In genomic region chr11:43311791-43312607, GRCh38 we compare ENCODE assay signal across 8 cellular contexts. TPM values are rescaled to one million over a fixed set of nuclear protein-coding genes. Genes with fewer than 3 reads are reported as not detected.
A peak's percentile ranks its signal among the peaks of the same experiment; 100 is the strongest.
DNase-seq lines count a peak whose midpoint lies in the region; ATAC-seq and TF ChIP-seq lines count a peak whose summit lies in the region.

Gene API5, plus strand, starts transcription at chr11:43311996. Its CDS starts 132 bp downstream, at chr11:43312128.

- H3K9me3 ChIP-seq in esophagus (ENCODE audit: control insufficient read depth in 2 of 2, insufficient read depth in 1 of 2, low read depth in 1 of 2, low read length in 1 of 2) (no peaks in the 10 kb centered on the region), mucosa of stomach (ENCODE audit: control insufficient read depth, low read length) (no peaks in the 10 kb centered on the region)

- DNase-seq in DMS79 treated with DMSO at 0.1 percent for 48 hours (lab: John Stamatoyannopoulos, UW), result peak; percentile 93
- DNase-seq in KG1 (lab: John Stamatoyannopoulos, UW), result peak; percentile 82
- DNase-seq in activated T-cell treated with anti-CD3 and anti-CD28 coated beads, Interleukin-2, amount 50 U/mL, for 24 hours, result peak; percentile 93
- peak; percentile 84 to 85 for DNase-seq in stimulated activated CD8-positive, alpha-beta memory T cell treated with anti-CD3 and anti-CD28 coated beads, Interleukin-7, amount 100 ng/mL, for 1 hour (ENCODE audit: low read depth in 2 of 2)

- peak within 1 kb of the TSS; percentile 82 to 92 for H3K27ac ChIP-seq in esophagus (ENCODE audit: low read depth in 2 of 2, low read length in 1 of 2)

- peak within 1 kb of the TSS; percentile 95 for H3K27ac Mint-ChIP-seq in activated T-cell treated with anti-CD3 and anti-CD28 coated beads, Interleukin-2, amount 50 U/mL, for 24 hours

- peak within 1 kb of the TSS; percentile 98 for H3K4me3 Mint-ChIP-seq in activated T-cell treated with anti-CD3 and anti-CD28 coated beads, Interleukin-2, amount 50 U/mL, for 24 hours

- H3K9me3 Mint-ChIP-seq in activated T-cell treated with anti-CD3 and anti-CD28 coated beads, Interleukin-2, amount 50 U/mL, for 24 hours, result no peaks in the 10 kb centered on the region

- peak within 1 kb of the TSS; percentile 89 for H3K9ac ChIP-seq in mucosa of stomach (ENCODE audit: low read length)

- H3K27me3 ChIP-seq in esophagus (ENCODE audit: control insufficient read depth in 1 of 2, insufficient read depth in 2 of 2, low read length in 2 of 2), result no peaks in the 10 kb centered on the region
- H3K27me3 ChIP-seq in mucosa of stomach (ENCODE audit: control insufficient read depth, insufficient read depth, low read length), result no peaks in the 10 kb centered on the region

- ATAC-seq in GM21723 (IDR thresholded peaks at IDR 0.05; ENCODE audit: unreplicated experiment), result peak; percentile 99

- WGBS in esophagus, 2 donors, result 0 to 1% methylated on average over 52 to 60 of the region's 60 CpGs

- H3K36me3 Mint-ChIP-seq in activated T-cell treated with anti-CD3 and anti-CD28 coated beads, Interleukin-2, amount 50 U/mL, for 24 hours (ENCODE audit: low read depth), result peaks cover 43% of the 10 kb centered on the region

- H3K4me1 ChIP-seq in esophagus (ENCODE audit: control insufficient read depth in 2 of 2, insufficient read depth in 2 of 2, low read length in 1 of 2) (no peaks in the 10 kb centered on the region), mucosa of stomach (ENCODE audit: control insufficient read depth, insufficient read depth, low read length) (peaks cover 12% of the 10 kb centered on the region)

- H3K36me3 ChIP-seq in esophagus (ENCODE audit: control insufficient read depth in 2 of 2, insufficient read depth in 2 of 2, low read length in 1 of 2) (peaks cover 0 to 3% of the 10 kb centered on the region in 2 donors), mucosa of stomach (ENCODE audit: control insufficient read depth, insufficient read depth, low read length) (no peaks in the 10 kb centered on the region)

- no peaks in the 10 kb centered on the region for H3K27me3 Mint-ChIP-seq in activated T-cell treated with anti-CD3 and anti-CD28 coated beads, Interleukin-2, amount 50 U/mL, for 24 hours

- H3K4me1 Mint-ChIP-seq in activated T-cell treated with anti-CD3 and anti-CD28 coated beads, Interleukin-2, amount 50 U/mL, for 24 hours (ENCODE audit: low read depth), result peaks cover 40% of the 10 kb centered on the region

- H3K4me3 ChIP-seq in esophagus (ENCODE audit: low read depth in 1 of 2, low read length in 2 of 2) (peak within 1 kb of the TSS; percentile 72 to 78), mucosa of stomach (ENCODE audit: low read length) (peak within 1 kb of the TSS; percentile 63)

TF ChIP-seq in PFSK-1, 5 proteins besides CTCF, POLR2A, EP300 and RAD21:
- TF ChIP-seq REST (IDR thresholded peaks at IDR 0.05; ENCODE audit: insufficient read depth in 1 of 2, low read depth in 2 of 2, low read length in 2 of 2) (peak; percentile 25 to 65; a peak in 1 of 4 replicates), POLR2AphosphoS5 (IDR thresholded peaks at IDR 0.05; ENCODE audit: low read depth, low read length) (peak; percentile 80), SIN3A (IDR thresholded peaks at IDR 0.05; ENCODE audit: borderline replicate concordance, insufficient read depth, low read length) (0 out of 2 replicates have a peak, but pooled peaks have one; percentile 57), TAF1 (IDR thresholded peaks at IDR 0.05; ENCODE audit: borderline replicate concordance, insufficient read depth, low read length) (peak; percentile 97), FOXP2 (optimal IDR thresholded peaks at IDR 0.05; ENCODE audit: borderline replicate concordance, extremely low read depth, extremely low read length, insufficient read depth) (no peak)

RNA-seq across cellular contexts. Expression of gene API5, which starts in this region (rescaled TPM):
- 21.6 TPM for polyA plus RNA-seq in PFSK-1 (2012; ENCODE audit: insufficient read length, low read depth)
- 10 to 100 TPM; 20.7 to 32.2 TPM for polyA plus RNA-seq in esophagus

Comparison
In these comparisons a context has a peak if more than half of its experiments do, and no peak if none do; other contexts are left out.
1. Peak in every context shown above with its lines: DNase-seq, ATAC-seq, H3K4me3 ChIP-seq and H3K27ac ChIP-seq.